Comparison of ENCODE assay signal across 19 cellular contexts in the genomic region with DNA sequence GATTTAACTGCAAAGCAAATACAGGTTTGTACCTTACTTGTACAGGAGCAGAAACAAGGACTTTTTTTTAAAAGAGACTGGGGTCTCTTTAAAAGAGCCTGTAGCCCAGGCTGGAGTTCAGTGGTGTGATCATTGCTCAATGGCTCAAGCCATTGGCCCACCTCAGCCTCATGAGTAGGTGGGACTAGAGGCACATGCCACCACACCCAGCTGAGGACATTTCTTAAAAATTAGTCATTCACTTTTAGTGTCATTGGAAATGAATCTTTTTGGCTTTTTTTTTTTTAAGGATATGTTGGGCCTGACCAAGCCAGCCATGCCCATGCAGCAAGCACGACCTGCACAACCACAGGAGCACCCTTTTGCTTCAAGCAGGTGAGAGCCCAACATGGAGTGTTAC. TPM values are rescaled to one million over a fixed set of nuclear protein-coding genes. Genes with fewer than 3 reads are reported as not detected.
DNase-seq lines count a peak whose midpoint lies in the region; ATAC-seq, FAIRE-seq and TF ChIP-seq lines count a peak whose summit lies in the region.
"Had no signal": no experiment of that assay in that cellular context is flagged by ENCODE, and none has a peak within 500 bp of the region (broad histone marks: within the 10 kb centered on the region; RNA-seq: fewer than 3 reads in every experiment).

No MANE protein-coding gene starts in this region.

- peak; percentile 65 for DNase-seq in MCF 10A (ENCODE audit: unreplicated experiment)
- DNase-seq in breast epithelium (ENCODE audit: low spot score in 2 of 2) = no peak
- peak; percentile 44 for DNase-seq in RWPE1 (ENCODE audit: low spot score)
- DNase-seq in fibroblast of pulmonary artery (ENCODE audit: low read depth) = peak; percentile 40
- peak; percentile 39 for DNase-seq in urothelium cell line (ENCODE audit: low spot score)
- DNase-seq in NK-92 treated with Interleukin-12 subunit alpha and Interleukin-12 subunit beta, amount 100 ng/mL, for 24 hours (lab: John Stamatoyannopoulos, UW) = no peak
- DNase-seq in GM19238 (ENCODE audit: insufficient read length, low spot score) = no peak
- DNase-seq: activated CD4-positive, alpha-beta T cell treated with anti-CD3 and anti-CD28 coated beads, Interleukin-2, amount 10 ng/mL, durations not matched to agents 24 days and 14 days; activated T-cell treated with anti-CD3 and anti-CD28 coated beads, Interleukin-2, amount 50 U/mL, for 1 hour; DMS 273 treated with DMSO at 0.1 percent for 48 hours; NCI-H1436 treated with DMSO at 0.1 percent for 48 hours; NCI-H510A treated with DMSO at 0.1 percent for 48 hours; occipital lobe; RPMI8226; stimulated activated CD4-positive, alpha-beta T cell treated with anti-CD3 and anti-CD28 coated beads, Interleukin-12 subunit alpha, Interleukin-12 subunit beta, amount 100 ng/mL, for 4 hours; substantia nigra had no signal

- ATAC-seq in HG03159 (IDR thresholded peaks at IDR 0.05; ENCODE audit: unreplicated experiment) = no peak

- TF ChIP-seq POLR2A in breast epithelium (IDR thresholded peaks at IDR 0.05) = no peak

- H3K27me3 ChIP-seq in breast epithelium = no peaks in the 10 kb centered on the region

- no peak overlapping the region for H3K4me3 ChIP-seq in breast epithelium
- H3K4me3 ChIP-seq in fibroblast of pulmonary artery (replicated peaks; ENCODE audit: low read depth, low read length) = no peak overlapping the region
- H3K4me3 ChIP-seq: coronary artery had no signal

- CTCF ChIA-PET in MCF 10A (lab: Yijun Ruan, JAX) (interaction anchor here (0.6 to 1.1 kb wide), 4 partner anchors 9 to 29 kb away, joined by 3 to 4 read pairs (median 3); no protein-coding TSS in a partner anchor), RWPE1 (lab: Yijun Ruan, JAX) (no interaction called here)

- H3K27ac Mint-ChIP-seq in MCF 10A (ENCODE audit: low read depth, unreplicated experiment) = no peak overlapping the region
- H3K27ac Mint-ChIP-seq: activated CD4-positive, alpha-beta T cell treated with anti-CD3 and anti-CD28 coated beads, Interleukin-2, amount 10 ng/mL, durations not matched to agents 24 days and 14 days had no signal

- H3K9me3 Mint-ChIP-seq in MCF 10A (ENCODE audit: unreplicated experiment) = no peaks in the 10 kb centered on the region
- H3K9me3 Mint-ChIP-seq: activated CD4-positive, alpha-beta T cell treated with anti-CD3 and anti-CD28 coated beads, Interleukin-2, amount 10 ng/mL, durations not matched to agents 24 days and 14 days had no signal

- intact Hi-C loops in MCF 10A (cut with micrococcal nuclease) (no loop called here), breast epithelium (cut with DNase I; ENCODE audit: low total_unique reads) (no loop called here)

- FAIRE-seq in urothelium cell line (lab: Jason Lieb, UNC) = no peak
- FAIRE-seq: A204.1 had no signal

- TF ChIP-seq CTCF in MCF 10A (IDR thresholded peaks at IDR 0.05; ENCODE audit: unreplicated experiment) = no peak
- TF ChIP-seq CTCF in breast epithelium (IDR thresholded peaks at IDR 0.05) = no peak
- TF ChIP-seq CTCF in RWPE1 (conservative IDR thresholded peaks at IDR 0.05; ENCODE audit: low read depth) = no peak
- no peak for TF ChIP-seq CTCF in fibroblast of pulmonary artery (IDR thresholded peaks at IDR 0.05; ENCODE audit: low read length, missing control alignments)

- H3K27ac ChIP-seq in breast epithelium (no peak overlapping the region), RWPE1 (peak overlapping the region; percentile 50; the same call in 1 of the 2 replicates)
- H3K27ac ChIP-seq: coronary artery had no signal

- peaks cover 59% of the 10 kb centered on the region for H3K36me3 Mint-ChIP-seq in MCF 10A (ENCODE audit: insufficient read depth, unreplicated experiment)

- no TSS peak for BruUV-seq in MCF 10A (replicated peaks; lab: Mats Ljungman, UMichigan)

- H3K27me3 Mint-ChIP-seq in MCF 10A (ENCODE audit: insufficient read depth, unreplicated experiment) = no peaks in the 10 kb centered on the region
- H3K27me3 Mint-ChIP-seq: activated CD4-positive, alpha-beta T cell treated with anti-CD3 and anti-CD28 coated beads, Interleukin-2, amount 10 ng/mL, durations not matched to agents 24 days and 14 days had no signal

- no peaks in the 10 kb centered on the region for H3K4me1 ChIP-seq in breast epithelium

- H3K9me3 ChIP-seq in breast epithelium = no peaks in the 10 kb centered on the region

- H3K36me3 ChIP-seq in breast epithelium = peaks cover 13% of the 10 kb centered on the region

- H3K4me1 Mint-ChIP-seq in MCF 10A (ENCODE audit: insufficient read depth, unreplicated experiment) = peaks cover 14% of the 10 kb centered on the region
- H3K4me1 Mint-ChIP-seq: activated CD4-positive, alpha-beta T cell treated with anti-CD3 and anti-CD28 coated beads, Interleukin-2, amount 10 ng/mL, durations not matched to agents 24 days and 14 days had no signal

- peak overlapping the region; percentile 30 for H3K4me3 Mint-ChIP-seq in MCF 10A (ENCODE audit: unreplicated experiment)
- H3K4me3 Mint-ChIP-seq: activated CD4-positive, alpha-beta T cell treated with anti-CD3 and anti-CD28 coated beads, Interleukin-2, amount 10 ng/mL, durations not matched to agents 24 days and 14 days had no signal

- POLR2A ChIA-PET in MCF 10A (lab: Yijun Ruan, JAX) = interaction anchor here (0.7 to 3.2 kb wide), 6 partner anchors 10 to 557 kb away, joined by 3 to 31 read pairs (median 8); partner anchors contain the start of genes DZANK1, POLR3F, RBBP9 and SEC23B
- POLR2A ChIA-PET in RWPE1 (lab: Yijun Ruan, JAX; ENCODE audit: low non-redundant PET) = no interaction called here

RNA-seq across cellular contexts. Expression of gene SEC23B, which starts 16.9 kb away (rescaled TPM):
- 139 TPM in 2 replicates for total RNA-seq in MCF 10A (2022)
- total RNA-seq in breast epithelium = 10 to 100 TPM; 27.0 to 57.7 (median 52.8) TPM

RNA-seq across cellular contexts. Expression of gene RBBP9, which starts 27.6 kb away (rescaled TPM):
- total RNA-seq in MCF 10A (2022) (6.8 and 7.3 TPM in 2 replicates), breast epithelium (10 to 100 TPM; 16.3 to 24.4 (median 17.7) TPM)

RNA-seq across cellular contexts. Expression of gene SMIM26, which starts 42.6 kb away (rescaled TPM):
- total RNA-seq in MCF 10A (2022) (106 and 127 TPM in 2 replicates), breast epithelium (100 to 1,000 TPM; 126 to 150 (median 129) TPM)

RNA-seq across cellular contexts. Expression of gene POLR3F, which starts 57.5 kb away (rescaled TPM):
- total RNA-seq in MCF 10A (2022) = 11.2 and 15.1 TPM in 2 replicates
- total RNA-seq in breast epithelium = 10 to 100 TPM in 2 of 3 donors, 1 to 10 TPM in 1; 6.9 to 17.6 (median 10.1) TPM

RNA-seq across cellular contexts. Expression of gene DZANK1, which starts 57.8 kb away (rescaled TPM):
- 2.5 and 3.0 TPM in 2 replicates for total RNA-seq in MCF 10A (2022)
- total RNA-seq in breast epithelium = 10 to 100 TPM in 1 of 3 donors, 1 to 10 TPM in 2; 2.6 to 14.8 (median 6.9) TPM

Comparison
In these comparisons a context has a peak if more than half of its experiments do, and no peak if none do; other contexts are left out.
1. DNase-seq: peak in MCF 10A (single experiment), RWPE1 (single experiment), fibroblast of pulmonary artery (single experiment) and urothelium cell line (single experiment); none in breast epithelium (0 of 2), NK-92 treated with Interleukin-12 subunit alpha and Interleukin-12 subunit beta, amount 100 ng/mL, for 24 hours (single experiment) and GM19238 (single experiment).